8 cellular contexts compared by ENCODE assay signal in genomic region chr13:94345374-94346195, GRCh38.
DNase-seq lines count a peak whose midpoint lies in the region; ATAC-seq and TF ChIP-seq lines count a peak whose summit lies in the region.

No MANE protein-coding gene starts in this region.

- no peaks in the 10 kb centered on the region for H3K9me3 ChIP-seq in WERI-Rb-1 (ENCODE audit: severe bottlenecking)
- H3K9me3 ChIP-seq in liver (ENCODE audit: control insufficient read depth in 4 of 4, low read length in 3 of 4): no peaks in the 10 kb centered on the region
- H3K9me3 ChIP-seq in gastrocnemius medialis: no peaks in the 10 kb centered on the region

- intact Hi-C loops in gastrocnemius medialis (cut with DNase I; ENCODE audit: low total_unique reads): no loop called here

- H3K4me3 ChIP-seq in WERI-Rb-1 (ENCODE audit: low read depth, low read length): no peak overlapping the region
- no peak overlapping the region for H3K4me3 ChIP-seq in liver (ENCODE audit: low read depth in 1 of 3, low read length in 3 of 3)
- no peak overlapping the region for H3K4me3 ChIP-seq in gastrocnemius medialis

- TF ChIP-seq RAD21 in liver (IDR thresholded peaks at IDR 0.05): peak; percentile 74

- peak; percentile 30; the same call in 1 of the 2 replicates for TF ChIP-seq CTCF in WERI-Rb-1 (IDR thresholded peaks at IDR 0.05; ENCODE audit: low read depth, low read length)
- TF ChIP-seq CTCF in liver (IDR thresholded peaks at IDR 0.05; ENCODE audit: low read depth, low read length, missing input control): no peak
- no peak for TF ChIP-seq CTCF in gastrocnemius medialis (IDR thresholded peaks at IDR 0.05 in 4 of 5, conservative IDR thresholded peaks at IDR 0.05 in 1 of 5)

- H3K27me3 ChIP-seq in WERI-Rb-1 (ENCODE audit: insufficient read depth, low read depth, severe bottlenecking) (no peaks in the 10 kb centered on the region), liver (ENCODE audit: control insufficient read depth in 4 of 4, insufficient read depth in 4 of 4, low read length in 3 of 4) (no peaks in the 10 kb centered on the region), gastrocnemius medialis (peaks cover 0 to 6% (median 0%) of the 10 kb centered on the region in 3 donors)

- H3K36me3 ChIP-seq in WERI-Rb-1 (no peaks in the 10 kb centered on the region), liver (ENCODE audit: control insufficient read depth in 4 of 4, insufficient read depth in 3 of 4, low read depth in 1 of 4, low read length in 3 of 4) (no peaks in the 10 kb centered on the region), gastrocnemius medialis (no peaks in the 10 kb centered on the region)

- H3K4me1 ChIP-seq in liver (ENCODE audit: control insufficient read depth in 4 of 4, insufficient read depth in 4 of 4, low read length in 3 of 4) (peaks cover 0 to 24% (median 17%) of the 10 kb centered on the region in 4 donors), gastrocnemius medialis (peaks cover 0 to 8% of the 10 kb centered on the region in 2 donors)

- no peak for ATAC-seq in gastrocnemius medialis
- ATAC-seq in HG02981 (IDR thresholded peaks at IDR 0.05; ENCODE audit: unreplicated experiment): no peak

- in situ Hi-C loops in KBM-7 (cut with MboI; ENCODE audit: low pct_unique_long_range_greater_than_20kb, low sequenced_read_pairs): no loop called here
- in situ Hi-C loops in gastrocnemius medialis (cut with MboI; ENCODE audit: low sequenced_read_pairs in 4 of 4): no loop called here

- H3K9ac ChIP-seq in liver (ENCODE audit: low read depth in 1 of 2, low read length in 2 of 2): no peak overlapping the region

- WGBS in liver: 63% methylated on average over 8 of the region's 8 CpGs

- H3K27ac ChIP-seq in WERI-Rb-1 (0 out of 2 replicates have a peak overlapping the region, but pooled peaks have one; percentile 19), liver (ENCODE audit: low read depth in 1 of 2, low read length in 2 of 2) (no peak overlapping the region), gastrocnemius medialis (no peak overlapping the region)

- TF ChIP-seq POLR2A in gastrocnemius medialis (IDR thresholded peaks at IDR 0.05): no peak

- DNase-seq in ELR (ENCODE audit: low read depth) (peak; percentile 38), KBM-7 (peak; percentile 46), WERI-Rb-1 (peak; percentile 29), gastrocnemius medialis (no peak)
- no peak for DNase-seq in effector CD8-positive, alpha-beta T cell (lab: John Stamatoyannopoulos, UW)
- DNase-seq in activated CD8-positive, alpha-beta memory T cell treated with anti-CD3 and anti-CD28 coated beads, Interleukin-2, amount 50 U/mL, for 4 hours: no peak

TF ChIP-seq in liver, 16 proteins besides CTCF, POLR2A, EP300 and RAD21:
- TF ChIP-seq SP1 (IDR thresholded peaks at IDR 0.05) (no peak), RXRA (IDR thresholded peaks at IDR 0.05) (no peak), GABPA (IDR thresholded peaks at IDR 0.05 in 1 of 2, conservative IDR thresholded peaks at IDR 0.05 in 1 of 2) (no peak), TAF1 (conservative IDR thresholded peaks at IDR 0.05) (no peak), FOXA2 (IDR thresholded peaks at IDR 0.05) (no peak), EGR1 (IDR thresholded peaks at IDR 0.05; ENCODE audit: low read depth in 2 of 2) (no peak), NR2F2 (IDR thresholded peaks at IDR 0.05) (no peak), HNF4G (IDR thresholded peaks at IDR 0.05) (no peak), JUND (IDR thresholded peaks at IDR 0.05) (no peak), HNF4A (conservative IDR thresholded peaks at IDR 0.05) (no peak)
- TF ChIP-seq, protein P1, sequence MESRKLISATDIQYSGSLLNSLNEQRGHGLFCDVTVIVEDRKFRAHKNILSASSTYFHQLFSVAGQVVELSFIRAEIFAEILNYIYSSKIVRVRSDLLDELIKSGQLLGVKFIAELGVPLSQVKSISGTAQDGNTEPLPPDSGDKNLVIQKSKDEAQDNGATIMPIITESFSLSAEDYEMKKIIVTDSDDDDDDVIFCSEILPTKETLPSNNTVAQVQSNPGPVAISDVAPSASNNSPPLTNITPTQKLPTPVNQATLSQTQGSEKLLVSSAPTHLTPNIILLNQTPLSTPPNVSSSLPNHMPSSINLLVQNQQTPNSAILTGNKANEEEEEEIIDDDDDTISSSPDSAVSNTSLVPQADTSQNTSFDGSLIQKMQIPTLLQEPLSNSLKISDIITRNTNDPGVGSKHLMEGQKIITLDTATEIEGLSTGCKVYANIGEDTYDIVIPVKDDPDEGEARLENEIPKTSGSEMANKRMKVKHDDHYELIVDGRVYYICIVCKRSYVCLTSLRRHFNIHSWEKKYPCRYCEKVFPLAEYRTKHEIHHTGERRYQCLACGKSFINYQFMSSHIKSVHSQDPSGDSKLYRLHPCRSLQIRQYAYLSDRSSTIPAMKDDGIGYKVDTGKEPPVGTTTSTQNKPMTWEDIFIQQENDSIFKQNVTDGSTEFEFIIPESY (IDR thresholded peaks at IDR 0.05): no peak
- TF ChIP-seq, protein P2, sequence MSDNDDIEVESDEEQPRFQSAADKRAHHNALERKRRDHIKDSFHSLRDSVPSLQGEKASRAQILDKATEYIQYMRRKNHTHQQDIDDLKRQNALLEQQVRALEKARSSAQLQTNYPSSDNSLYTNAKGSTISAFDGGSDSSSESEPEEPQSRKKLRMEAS (IDR thresholded peaks at IDR 0.05): no peak
- TF ChIP-seq, protein P3, sequence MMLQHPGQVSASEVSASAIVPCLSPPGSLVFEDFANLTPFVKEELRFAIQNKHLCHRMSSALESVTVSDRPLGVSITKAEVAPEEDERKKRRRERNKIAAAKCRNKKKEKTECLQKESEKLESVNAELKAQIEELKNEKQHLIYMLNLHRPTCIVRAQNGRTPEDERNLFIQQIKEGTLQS (IDR thresholded peaks at IDR 0.05): no peak
- TF ChIP-seq, protein P4, sequence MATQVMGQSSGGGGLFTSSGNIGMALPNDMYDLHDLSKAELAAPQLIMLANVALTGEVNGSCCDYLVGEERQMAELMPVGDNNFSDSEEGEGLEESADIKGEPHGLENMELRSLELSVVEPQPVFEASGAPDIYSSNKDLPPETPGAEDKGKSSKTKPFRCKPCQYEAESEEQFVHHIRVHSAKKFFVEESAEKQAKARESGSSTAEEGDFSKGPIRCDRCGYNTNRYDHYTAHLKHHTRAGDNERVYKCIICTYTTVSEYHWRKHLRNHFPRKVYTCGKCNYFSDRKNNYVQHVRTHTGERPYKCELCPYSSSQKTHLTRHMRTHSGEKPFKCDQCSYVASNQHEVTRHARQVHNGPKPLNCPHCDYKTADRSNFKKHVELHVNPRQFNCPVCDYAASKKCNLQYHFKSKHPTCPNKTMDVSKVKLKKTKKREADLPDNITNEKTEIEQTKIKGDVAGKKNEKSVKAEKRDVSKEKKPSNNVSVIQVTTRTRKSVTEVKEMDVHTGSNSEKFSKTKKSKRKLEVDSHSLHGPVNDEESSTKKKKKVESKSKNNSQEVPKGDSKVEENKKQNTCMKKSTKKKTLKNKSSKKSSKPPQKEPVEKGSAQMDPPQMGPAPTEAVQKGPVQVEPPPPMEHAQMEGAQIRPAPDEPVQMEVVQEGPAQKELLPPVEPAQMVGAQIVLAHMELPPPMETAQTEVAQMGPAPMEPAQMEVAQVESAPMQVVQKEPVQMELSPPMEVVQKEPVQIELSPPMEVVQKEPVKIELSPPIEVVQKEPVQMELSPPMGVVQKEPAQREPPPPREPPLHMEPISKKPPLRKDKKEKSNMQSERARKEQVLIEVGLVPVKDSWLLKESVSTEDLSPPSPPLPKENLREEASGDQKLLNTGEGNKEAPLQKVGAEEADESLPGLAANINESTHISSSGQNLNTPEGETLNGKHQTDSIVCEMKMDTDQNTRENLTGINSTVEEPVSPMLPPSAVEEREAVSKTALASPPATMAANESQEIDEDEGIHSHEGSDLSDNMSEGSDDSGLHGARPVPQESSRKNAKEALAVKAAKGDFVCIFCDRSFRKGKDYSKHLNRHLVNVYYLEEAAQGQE (IDR thresholded peaks at IDR 0.05): no peak

Comparison
In these comparisons a context has a peak if more than half of its experiments do, and no peak if none do; other contexts are left out.
1. DNase-seq: peak in ELR (single experiment), KBM-7 (single experiment) and WERI-Rb-1 (single experiment); none in effector CD8-positive, alpha-beta T cell (single experiment), activated CD8-positive, alpha-beta memory T cell treated with anti-CD3 and anti-CD28 coated beads, Interleukin-2, amount 50 U/mL, for 4 hours (single experiment) and gastrocnemius medialis (0 of 2).